Comparison of ENCODE assay signal across 8 cellular contexts in genomic region chr3:98901032-98901464, GRCh38. TPM values are rescaled to one million over a fixed set of nuclear protein-coding genes. Genes with fewer than 3 reads are reported as not detected.
DNase-seq lines count a peak whose midpoint lies in the region; ATAC-seq, FAIRE-seq and TF ChIP-seq lines count a peak whose summit lies in the region.

No MANE protein-coding gene starts in this region.

- TF ChIP-seq CTCF in AG04450 (IDR thresholded peaks at IDR 0.05; ENCODE audit: low read depth, low read length) (no peak), astrocyte (IDR thresholded peaks at IDR 0.05; ENCODE audit: insufficient read depth, low read depth, low read length) (no peak), progenitor cell of endocrine pancreas (IDR thresholded peaks at IDR 0.05; ENCODE audit: unreplicated experiment) (no peak)

- peaks cover 39% of the 10 kb centered on the region for H4K20me1 ChIP-seq in astrocyte (ENCODE audit: insufficient read depth, low read length)

- H3K79me2 ChIP-seq in astrocyte (ENCODE audit: insufficient read depth, low read length), result peaks cover 79% of the 10 kb centered on the region

- peak overlapping the region; percentile 93 for H3K9ac ChIP-seq in astrocyte (ENCODE audit: low read length)

- H2AFZ ChIP-seq in astrocyte (ENCODE audit: low read depth, low read length), result no peak overlapping the region

- CTCF ChIA-PET in AG04450 (lab: Charles Lee), result interaction anchor here (0.7 to 1.6 kb wide), 3 partner anchors 84 to 93 kb away, joined by 3 to 14 read pairs (median 12); no protein-coding TSS in a partner anchor

- no peaks in the 10 kb centered on the region for H3K27me3 Mint-ChIP-seq in astrocyte (ENCODE audit: low read depth, unreplicated experiment)
- no peaks in the 10 kb centered on the region for H3K27me3 Mint-ChIP-seq in progenitor cell of endocrine pancreas

- no peaks in the 10 kb centered on the region; the same call in 1 of the 2 replicates for H3K9me3 ChIP-seq in AG04450 (ENCODE audit: control insufficient read depth, insufficient read depth, low read length)
- no peaks in the 10 kb centered on the region for H3K9me3 ChIP-seq in astrocyte (ENCODE audit: insufficient read depth, low read depth, low read length)

- peak overlapping the region; percentile 86 for H3K27ac ChIP-seq in AG04450 (ENCODE audit: low read depth, low read length)
- peak overlapping the region; percentile 93 for H3K27ac ChIP-seq in astrocyte (ENCODE audit: low read depth, low read length)

- POLR2A ChIA-PET in AG04450 (lab: Yijun Ruan, JAX), result interaction anchor here (0.6 to 1.6 kb wide), 16 partner anchors 9 to 308 kb away, joined by 3 to 15 read pairs (median 4); no protein-coding TSS in a partner anchor

- H3K27ac Mint-ChIP-seq in astrocyte (ENCODE audit: unreplicated experiment) (peak overlapping the region; percentile 73), progenitor cell of endocrine pancreas (peak overlapping the region; percentile 97)

- H3K4me3 Mint-ChIP-seq in astrocyte (ENCODE audit: unreplicated experiment) (peak overlapping the region; percentile 96), progenitor cell of endocrine pancreas (ENCODE audit: low read depth) (peak overlapping the region; percentile 97)

- H3K9me3 Mint-ChIP-seq in astrocyte (ENCODE audit: unreplicated experiment) (no peaks in the 10 kb centered on the region), progenitor cell of endocrine pancreas (ENCODE audit: low read depth) (no peaks in the 10 kb centered on the region)

- peaks cover 12% of the 10 kb centered on the region for H3K36me3 ChIP-seq in astrocyte (ENCODE audit: insufficient read depth, low read length)

- no peak for FAIRE-seq in astrocyte (lab: Jason Lieb, UNC)

- DNase-seq in AG04450 (ENCODE audit: low read depth, low spot score), result no peak
- peak; percentile 31 for DNase-seq in NCI-H82 treated with DMSO at 0.1 percent for 48 hours (lab: John Stamatoyannopoulos, UW; ENCODE audit: unreplicated experiment)
- DNase-seq in astrocyte (ENCODE audit: low read depth), result no peak
- peak; percentile 45 for DNase-seq in hepatic stellate cell (ENCODE audit: low spot score)
- DNase-seq in progenitor cell of endocrine pancreas (ENCODE audit: low spot score, unreplicated experiment), result peak; percentile 30
- DNase-seq in T1000 (lab: John Stamatoyannopoulos, UW), result no peak

- H3K27me3 ChIP-seq in AG04450 (ENCODE audit: control insufficient read depth, insufficient read depth, low read length), result no peaks in the 10 kb centered on the region
- no peaks in the 10 kb centered on the region for H3K27me3 ChIP-seq in astrocyte (ENCODE audit: insufficient read depth, low read length)

- H3K4me2 ChIP-seq in astrocyte (ENCODE audit: low read length), result peak overlapping the region; percentile 87

- H3K36me3 Mint-ChIP-seq in astrocyte (ENCODE audit: low read depth, unreplicated experiment) (no peaks in the 10 kb centered on the region), progenitor cell of endocrine pancreas (ENCODE audit: insufficient read depth) (no peaks in the 10 kb centered on the region)

- peaks cover 24% of the 10 kb centered on the region for H3K4me1 ChIP-seq in astrocyte (ENCODE audit: insufficient read depth, low read length)

- H3K4me1 Mint-ChIP-seq in astrocyte (ENCODE audit: low read depth, unreplicated experiment), result peaks cover 27% of the 10 kb centered on the region
- H3K4me1 Mint-ChIP-seq in progenitor cell of endocrine pancreas (ENCODE audit: low read depth), result peaks cover 24% of the 10 kb centered on the region

- ATAC-seq in GM18511 (IDR thresholded peaks at IDR 0.05; ENCODE audit: unreplicated experiment) (peak; percentile 37), HG03045 (IDR thresholded peaks at IDR 0.05; ENCODE audit: unreplicated experiment) (peak; percentile 28)

- H3K4me3 ChIP-seq in AG04450 (ENCODE audit: low read depth, low read length), result peak overlapping the region; percentile 89
- peak overlapping the region; percentile 95 for H3K4me3 ChIP-seq in astrocyte (ENCODE audit: insufficient read depth, low read depth, low read length)

RNA-seq across cellular contexts. Expression of gene DCBLD2, which starts 0.4 kb away (rescaled TPM):
- polyA plus RNA-seq in AG04450 (2011; rRNA removed), result 158 and 202 TPM in 2 replicates
- 159 and 209 TPM in 2 replicates for polyA minus RNA-seq in AG04450 (2011; rRNA and poly(A)+ RNA removed)
- total RNA-seq in astrocyte (214 and 243 TPM in 2 replicates), progenitor cell of endocrine pancreas (85.5 and 86.8 TPM in 2 replicates)

Comparison
In these comparisons a context has a peak if more than half of its experiments do, and no peak if none do; other contexts are left out.
1. DNase-seq: peak in NCI-H82 treated with DMSO at 0.1 percent for 48 hours (single experiment), hepatic stellate cell (single experiment) and progenitor cell of endocrine pancreas (single experiment); none in AG04450 (single experiment), astrocyte (single experiment) and T1000 (single experiment).